9 cellular contexts compared by ENCODE assay signal in the genomic region with DNA sequence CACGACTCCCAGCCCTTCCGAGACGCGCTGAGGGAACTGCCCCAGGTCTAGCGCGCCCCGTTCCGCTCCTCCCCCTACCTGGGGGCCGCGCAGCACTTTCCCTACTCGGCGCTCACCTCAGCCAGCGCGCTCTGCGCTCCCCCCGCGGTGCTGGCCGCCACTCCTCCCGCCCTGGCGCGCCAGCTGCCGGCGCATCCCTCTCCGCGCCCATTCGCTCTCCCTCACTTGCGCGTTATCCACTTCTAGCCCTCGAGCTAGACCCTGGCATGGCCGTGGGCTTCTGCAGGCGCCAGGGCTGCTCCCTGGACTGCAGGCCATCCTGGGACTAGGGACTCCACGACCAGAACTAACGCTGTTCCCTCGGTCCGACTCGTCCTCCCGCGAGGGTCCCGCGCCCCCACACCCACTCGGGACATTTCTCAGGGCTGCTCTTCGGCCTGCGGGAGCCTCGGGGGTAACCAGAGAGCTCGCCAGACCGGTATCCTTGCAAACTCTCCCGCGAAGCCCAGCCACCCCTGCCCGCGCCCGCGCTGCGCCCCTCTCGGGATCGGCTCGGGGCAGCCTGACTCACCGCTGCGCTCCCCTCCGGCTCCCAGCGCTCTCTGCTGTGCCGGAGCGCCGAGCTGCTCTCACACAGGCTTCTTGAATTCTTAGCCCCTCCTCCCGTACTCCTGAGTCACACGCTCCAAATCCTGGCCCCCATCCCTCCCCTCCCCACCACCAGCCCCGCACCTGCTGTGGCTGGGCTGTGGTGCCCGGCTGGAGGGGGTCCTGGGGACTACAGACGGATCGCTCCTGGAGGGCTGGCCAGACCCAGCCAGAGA. TPM values are rescaled to one million over a fixed set of nuclear protein-coding genes. Genes with fewer than 3 reads are reported as not detected.
A peak's percentile ranks its signal among the peaks of the same experiment; 100 is the strongest.
DNase-seq lines count a peak whose midpoint lies in the region; ATAC-seq and TF ChIP-seq lines count a peak whose summit lies in the region.
"Had no signal": no experiment of that assay in that cellular context is flagged by ENCODE, and none has a peak within 500 bp of the region (broad histone marks: within the 10 kb centered on the region; RNA-seq: fewer than 3 reads in every experiment).

Gene NGF, minus strand, starts transcription at position 617 of the 824 bp plus-strand sequence. CDS start 51,454 bp downstream, outside the sequence.

- H3K27me3 ChIP-seq in kidney epithelial cell (ENCODE audit: control insufficient read depth, insufficient read depth, low read length): peaks cover 6% of the 10 kb centered on the region

- no peaks in the 10 kb centered on the region for H3K27me3 Mint-ChIP-seq in MCF 10A (ENCODE audit: insufficient read depth, unreplicated experiment)

- CTCF ChIA-PET in MCF 10A (lab: Yijun Ruan, JAX): interaction anchor here (0.8 kb wide), 1 partner anchor 198 kb away, joined by 4 read pairs; no protein-coding TSS in a partner anchor

- no peak within 1 kb of the TSS for H3K27ac Mint-ChIP-seq in MCF 10A (ENCODE audit: low read depth, unreplicated experiment)

- H3K4me3 ChIP-seq in kidney epithelial cell (ENCODE audit: low read depth, low read length) (peak within 1 kb of the TSS; percentile 50), urinary bladder (ENCODE audit: low read depth, low read length) (peak within 1 kb of the TSS; percentile 32)

- no peak within 1 kb of the TSS for H3K27ac ChIP-seq in urinary bladder (ENCODE audit: low read depth)

- H3K36me3 ChIP-seq in kidney epithelial cell (ENCODE audit: control insufficient read depth, insufficient read depth, low read length) (no peaks in the 10 kb centered on the region), urinary bladder (ENCODE audit: insufficient read depth) (no peaks in the 10 kb centered on the region)

- H3K9me3 Mint-ChIP-seq in MCF 10A (ENCODE audit: unreplicated experiment): no peaks in the 10 kb centered on the region

- no TSS peak for BruUV-seq in MCF 10A (replicated peaks; lab: Mats Ljungman, UMichigan)

- TF ChIP-seq CTCF in MCF 10A (IDR thresholded peaks at IDR 0.05; ENCODE audit: unreplicated experiment) (no peak), kidney epithelial cell (IDR thresholded peaks at IDR 0.05; ENCODE audit: insufficient read depth, low read length, poor library complexity, severe bottlenecking) (no peak)

- ATAC-seq in HG03342 (IDR thresholded peaks at IDR 0.05; ENCODE audit: unreplicated experiment) (no peak), GM19351 (IDR thresholded peaks at IDR 0.05; ENCODE audit: unreplicated experiment) (no peak)

- peak within 1 kb of the TSS; percentile 76 for H3K4me3 Mint-ChIP-seq in MCF 10A (ENCODE audit: unreplicated experiment)

- H3K36me3 Mint-ChIP-seq in MCF 10A (ENCODE audit: insufficient read depth, unreplicated experiment): no peaks in the 10 kb centered on the region

- WGBS in urinary bladder: 2% methylated on average over 69 of the region's 69 CpGs

- intact Hi-C loops in MCF 10A (cut with micrococcal nuclease): no loop called here

- POLR2A ChIA-PET in MCF 10A (lab: Yijun Ruan, JAX): interaction anchor here (1.0 to 1.1 kb wide), 2 partner anchors 15 to 37 kb away, joined by 3 read pairs; no protein-coding TSS in a partner anchor

- peak; percentile 21 to 64 for DNase-seq in NCI-H526 (lab: John Stamatoyannopoulos, UW)
- DNase-seq in NCI-H526 treated with DMSO at 0.1 percent for 48 hours (lab: John Stamatoyannopoulos, UW): no peak
- peak; percentile 10 for DNase-seq in MCF 10A (ENCODE audit: unreplicated experiment)
- no peak for DNase-seq in kidney epithelial cell (ENCODE audit: low read depth)
- DNase-seq in activated CD4-positive, alpha-beta T cell treated with anti-CD3 and anti-CD28 coated beads, Interleukin-2, amount 50 U/mL, for 48 hours: no peak

- no peaks in the 10 kb centered on the region for H3K4me1 ChIP-seq in urinary bladder (ENCODE audit: insufficient read depth)

- H3K4me1 Mint-ChIP-seq in MCF 10A (ENCODE audit: insufficient read depth, unreplicated experiment): peaks cover 13% of the 10 kb centered on the region

RNA-seq across cellular contexts. Expression of gene NGF, which starts in this region (rescaled TPM):
- total RNA-seq in MCF 10A (2022): 1.1 and 3.2 TPM in 2 replicates
- 2.9 and 3.4 TPM in 2 replicates for total RNA-seq in kidney epithelial cell
- 5.8 TPM for total RNA-seq in urinary bladder
- 8.0 TPM for polyA plus RNA-seq in urinary bladder
- total RNA-seq: T-helper 1 cell treated with Interleukin-12 subunit alpha and Interleukin-12 subunit beta and Interleukin-4 antibody, amounts not matched to agents 30 ng/mL and 1 ng/mL, for 36 hours had no signal

Comparison
In these comparisons a context has a peak if more than half of its experiments do, and no peak if none do; other contexts are left out.
1. DNase-seq: peak in NCI-H526 (2 of 2) and MCF 10A (single experiment); none in NCI-H526 treated with DMSO at 0.1 percent for 48 hours (single experiment), kidney epithelial cell (single experiment) and activated CD4-positive, alpha-beta T cell treated with anti-CD3 and anti-CD28 coated beads, Interleukin-2, amount 50 U/mL, for 48 hours (0 of 2).